Comparison of ENCODE assay signal across 1 cellular context in the genomic region with DNA sequence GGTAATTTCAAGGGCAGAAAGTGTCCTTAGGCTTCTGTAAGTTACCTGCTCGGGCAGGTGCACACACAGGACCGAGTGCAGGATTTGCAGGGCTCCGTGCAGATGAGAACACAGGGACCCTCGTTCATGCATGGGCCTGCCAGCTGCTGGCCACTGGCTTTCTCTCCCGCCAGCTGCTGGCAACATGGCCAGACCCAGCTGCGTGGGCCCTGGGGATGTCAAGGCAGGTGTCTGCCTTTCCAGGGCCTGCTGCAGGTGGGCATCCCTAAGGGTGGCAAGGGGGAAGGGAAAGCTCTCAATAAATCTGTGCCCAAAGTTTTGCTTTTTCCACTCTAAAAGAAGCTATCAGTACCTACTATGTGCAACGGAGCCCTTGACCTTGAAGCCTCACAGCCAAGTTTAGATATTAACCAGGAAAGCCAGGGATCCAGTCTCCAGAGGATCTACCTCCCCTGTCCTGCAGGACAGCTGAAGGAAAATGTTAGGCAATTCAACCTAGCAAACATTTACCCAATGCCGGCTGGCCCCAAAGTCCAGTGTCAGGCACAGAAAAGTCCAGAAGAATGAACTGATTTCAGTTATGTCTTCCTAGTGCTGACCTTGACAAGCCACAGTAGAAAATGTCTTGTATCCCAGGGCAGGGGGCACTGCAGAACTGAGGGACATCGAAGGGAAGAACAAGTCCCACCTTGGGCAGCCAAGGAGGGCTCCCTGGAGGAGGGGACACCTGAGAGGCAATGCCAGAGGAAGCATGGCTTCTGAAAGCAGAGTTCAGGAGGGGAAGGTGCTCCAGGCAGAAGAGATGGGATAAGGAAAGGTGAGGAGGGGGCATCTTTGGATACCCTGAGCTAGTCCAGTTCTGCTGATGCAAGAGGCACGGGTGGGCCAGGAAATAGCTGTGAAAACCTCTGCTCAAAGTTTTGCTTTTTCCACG.
TF ChIP-seq lines count a peak whose summit lies in the region.

No MANE protein-coding gene starts in this region.

TF ChIP-seq in HepG2, 621 proteins besides CTCF, POLR2A, EP300 and RAD21 (continued from another document and continues in another):
- TF ChIP-seq KAT8 (CRISPR knock-in tag; IDR thresholded peaks at IDR 0.05) (peak; percentile 50; the same call in 1 of the 2 replicates), HNF4G (IDR thresholded peaks at IDR 0.05; ENCODE audit: borderline replicate concordance, low read depth, low read length) (peak; percentile 86), HNF4G (CRISPR knock-in tag; IDR thresholded peaks at IDR 0.05; ENCODE audit: borderline replicate concordance, low read depth) (peak; percentile 79; the same call in 1 of the 2 replicates), ZNF430 (CRISPR knock-in tag; IDR thresholded peaks at IDR 0.05) (peak; percentile 78; the same call in 1 of the 2 replicates), SMAD3 (CRISPR knock-in tag; IDR thresholded peaks at IDR 0.05) (peak; percentile 72; the same call in 1 of the 2 replicates), FOXJ3 (CRISPR knock-in tag; IDR thresholded peaks at IDR 0.05; ENCODE audit: borderline replicate concordance) (peak; percentile 78; the same call in 1 of the 2 replicates), ZNF570 (CRISPR knock-in tag; IDR thresholded peaks at IDR 0.05; ENCODE audit: borderline replicate concordance) (no peak), THAP11 (CRISPR knock-in tag; IDR thresholded peaks at IDR 0.05) (peak; percentile 47; the same call in 1 of the 2 replicates), GATAD2A (CRISPR knock-in tag; IDR thresholded peaks at IDR 0.05) (peak; percentile 95), HDAC1 (CRISPR knock-in tag; IDR thresholded peaks at IDR 0.05) (peak; percentile 72; the same call in 1 of the 2 replicates), FOXA3 (CRISPR knock-in tag; IDR thresholded peaks at IDR 0.05) (peak; percentile 62), ZNF34 (CRISPR knock-in tag; IDR thresholded peaks at IDR 0.05; ENCODE audit: borderline replicate concordance) (0 out of 2 replicates have a peak, but pooled peaks have one; percentile 39), SOX5 (CRISPR knock-in tag; IDR thresholded peaks at IDR 0.05; ENCODE audit: borderline replicate concordance) (peak; percentile 58; the same call in 1 of the 2 replicates), MYNN (CRISPR knock-in tag; IDR thresholded peaks at IDR 0.05; ENCODE audit: low read depth) (no peak), SMC3 (IDR thresholded peaks at IDR 0.05; ENCODE audit: low read length) (peak; percentile 28; the same call in 1 of the 2 replicates), CBX2 (IDR thresholded peaks at IDR 0.05; ENCODE audit: low read depth, low read length) (no peak), CBX2 (CRISPR knock-in tag; IDR thresholded peaks at IDR 0.05; ENCODE audit: low read depth) (no peak), ZNF3 (CRISPR knock-in tag; IDR thresholded peaks at IDR 0.05) (no peak), POGZ (CRISPR knock-in tag; IDR thresholded peaks at IDR 0.05) (peak; percentile 66), MATR3 (CRISPR knock-in tag; IDR thresholded peaks at IDR 0.05) (no peak), CEBPB (IDR thresholded peaks at IDR 0.05; ENCODE audit: borderline replicate concordance, low read depth, low read length) (peak; percentile 91), KDM5B (CRISPR knock-in tag; IDR thresholded peaks at IDR 0.05; ENCODE audit: borderline replicate concordance) (0 out of 2 replicates have a peak, but pooled peaks have one; percentile 35)
- TF ChIP-seq, protein P1, sequence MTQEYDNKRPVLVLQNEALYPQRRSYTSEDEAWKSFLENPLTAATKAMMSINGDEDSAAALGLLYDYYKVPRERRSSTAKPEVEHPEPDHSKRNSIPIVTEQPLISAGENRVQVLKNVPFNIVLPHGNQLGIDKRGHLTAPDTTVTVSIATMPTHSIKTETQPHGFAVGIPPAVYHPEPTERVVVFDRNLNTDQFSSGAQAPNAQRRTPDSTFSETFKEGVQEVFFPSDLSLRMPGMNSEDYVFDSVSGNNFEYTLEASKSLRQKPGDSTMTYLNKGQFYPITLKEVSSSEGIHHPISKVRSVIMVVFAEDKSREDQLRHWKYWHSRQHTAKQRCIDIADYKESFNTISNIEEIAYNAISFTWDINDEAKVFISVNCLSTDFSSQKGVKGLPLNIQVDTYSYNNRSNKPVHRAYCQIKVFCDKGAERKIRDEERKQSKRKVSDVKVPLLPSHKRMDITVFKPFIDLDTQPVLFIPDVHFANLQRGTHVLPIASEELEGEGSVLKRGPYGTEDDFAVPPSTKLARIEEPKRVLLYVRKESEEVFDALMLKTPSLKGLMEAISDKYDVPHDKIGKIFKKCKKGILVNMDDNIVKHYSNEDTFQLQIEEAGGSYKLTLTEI (CRISPR knock-in tag; conservative IDR thresholded peaks at IDR 0.05) = no peak
- TF ChIP-seq, protein P2, sequence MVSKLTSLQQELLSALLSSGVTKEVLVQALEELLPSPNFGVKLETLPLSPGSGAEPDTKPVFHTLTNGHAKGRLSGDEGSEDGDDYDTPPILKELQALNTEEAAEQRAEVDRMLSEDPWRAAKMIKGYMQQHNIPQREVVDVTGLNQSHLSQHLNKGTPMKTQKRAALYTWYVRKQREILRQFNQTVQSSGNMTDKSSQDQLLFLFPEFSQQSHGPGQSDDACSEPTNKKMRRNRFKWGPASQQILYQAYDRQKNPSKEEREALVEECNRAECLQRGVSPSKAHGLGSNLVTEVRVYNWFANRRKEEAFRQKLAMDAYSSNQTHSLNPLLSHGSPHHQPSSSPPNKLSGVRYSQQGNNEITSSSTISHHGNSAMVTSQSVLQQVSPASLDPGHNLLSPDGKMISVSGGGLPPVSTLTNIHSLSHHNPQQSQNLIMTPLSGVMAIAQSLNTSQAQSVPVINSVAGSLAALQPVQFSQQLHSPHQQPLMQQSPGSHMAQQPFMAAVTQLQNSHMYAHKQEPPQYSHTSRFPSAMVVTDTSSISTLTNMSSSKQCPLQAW (CRISPR knock-in tag; IDR thresholded peaks at IDR 0.05) = peak; percentile 88
- TF ChIP-seq, protein P3, sequence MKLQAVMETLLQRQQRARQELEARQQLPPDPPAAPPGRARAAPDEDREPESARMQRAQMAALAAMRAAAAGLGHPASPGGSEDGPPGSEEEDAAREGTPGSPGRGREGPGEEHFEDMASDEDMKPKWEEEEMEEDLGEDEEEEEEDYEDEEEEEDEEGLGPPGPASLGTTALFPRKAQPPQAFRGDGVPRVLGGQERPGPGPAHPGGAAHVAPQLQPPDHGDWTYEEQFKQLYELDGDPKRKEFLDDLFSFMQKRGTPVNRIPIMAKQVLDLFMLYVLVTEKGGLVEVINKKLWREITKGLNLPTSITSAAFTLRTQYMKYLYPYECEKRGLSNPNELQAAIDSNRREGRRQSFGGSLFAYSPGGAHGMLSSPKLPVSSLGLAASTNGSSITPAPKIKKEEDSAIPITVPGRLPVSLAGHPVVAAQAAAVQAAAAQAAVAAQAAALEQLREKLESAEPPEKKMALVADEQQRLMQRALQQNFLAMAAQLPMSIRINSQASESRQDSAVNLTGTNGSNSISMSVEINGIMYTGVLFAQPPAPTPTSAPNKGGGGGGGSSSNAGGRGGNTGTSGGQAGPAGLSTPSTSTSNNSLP (IDR thresholded peaks at IDR 0.05; ENCODE audit: low read depth, low read length) = peak; percentile 40; the same call in 1 of the 2 replicates
- TF ChIP-seq, protein P4, sequence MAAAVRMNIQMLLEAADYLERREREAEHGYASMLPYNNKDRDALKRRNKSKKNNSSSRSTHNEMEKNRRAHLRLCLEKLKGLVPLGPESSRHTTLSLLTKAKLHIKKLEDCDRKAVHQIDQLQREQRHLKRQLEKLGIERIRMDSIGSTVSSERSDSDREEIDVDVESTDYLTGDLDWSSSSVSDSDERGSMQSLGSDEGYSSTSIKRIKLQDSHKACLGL (CRISPR knock-in tag; IDR thresholded peaks at IDR 0.05) = no peak
- TF ChIP-seq, protein P5, sequence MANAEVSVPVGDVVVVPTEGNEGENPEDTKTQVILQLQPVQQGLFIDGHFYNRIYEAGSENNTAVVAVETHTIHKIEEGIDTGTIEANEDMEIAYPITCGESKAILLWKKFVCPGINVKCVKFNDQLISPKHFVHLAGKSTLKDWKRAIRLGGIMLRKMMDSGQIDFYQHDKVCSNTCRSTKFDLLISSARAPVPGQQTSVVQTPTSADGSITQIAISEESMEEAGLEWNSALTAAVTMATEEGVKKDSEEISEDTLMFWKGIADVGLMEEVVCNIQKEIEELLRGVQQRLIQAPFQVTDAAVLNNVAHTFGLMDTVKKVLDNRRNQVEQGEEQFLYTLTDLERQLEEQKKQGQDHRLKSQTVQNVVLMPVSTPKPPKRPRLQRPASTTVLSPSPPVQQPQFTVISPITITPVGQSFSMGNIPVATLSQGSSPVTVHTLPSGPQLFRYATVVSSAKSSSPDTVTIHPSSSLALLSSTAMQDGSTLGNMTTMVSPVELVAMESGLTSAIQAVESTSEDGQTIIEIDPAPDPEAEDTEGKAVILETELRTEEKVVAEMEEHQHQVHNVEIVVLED (CRISPR knock-in tag; IDR thresholded peaks at IDR 0.05; ENCODE audit: borderline replicate concordance) = peak; percentile 46; the same call in 1 of the 2 replicates
- TF ChIP-seq, protein P6, sequence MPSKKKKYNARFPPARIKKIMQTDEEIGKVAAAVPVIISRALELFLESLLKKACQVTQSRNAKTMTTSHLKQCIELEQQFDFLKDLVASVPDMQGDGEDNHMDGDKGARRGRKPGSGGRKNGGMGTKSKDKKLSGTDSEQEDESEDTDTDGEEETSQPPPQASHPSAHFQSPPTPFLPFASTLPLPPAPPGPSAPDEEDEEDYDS (CRISPR knock-in tag; IDR thresholded peaks at IDR 0.05) = 0 out of 2 replicates have a peak, but pooled peaks have one; percentile 17
- TF ChIP-seq, protein P7, sequence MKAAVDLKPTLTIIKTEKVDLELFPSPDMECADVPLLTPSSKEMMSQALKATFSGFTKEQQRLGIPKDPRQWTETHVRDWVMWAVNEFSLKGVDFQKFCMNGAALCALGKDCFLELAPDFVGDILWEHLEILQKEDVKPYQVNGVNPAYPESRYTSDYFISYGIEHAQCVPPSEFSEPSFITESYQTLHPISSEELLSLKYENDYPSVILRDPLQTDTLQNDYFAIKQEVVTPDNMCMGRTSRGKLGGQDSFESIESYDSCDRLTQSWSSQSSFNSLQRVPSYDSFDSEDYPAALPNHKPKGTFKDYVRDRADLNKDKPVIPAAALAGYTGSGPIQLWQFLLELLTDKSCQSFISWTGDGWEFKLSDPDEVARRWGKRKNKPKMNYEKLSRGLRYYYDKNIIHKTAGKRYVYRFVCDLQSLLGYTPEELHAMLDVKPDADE (CRISPR knock-in tag; IDR thresholded peaks at IDR 0.05) = no peak
- TF ChIP-seq, protein P8, sequence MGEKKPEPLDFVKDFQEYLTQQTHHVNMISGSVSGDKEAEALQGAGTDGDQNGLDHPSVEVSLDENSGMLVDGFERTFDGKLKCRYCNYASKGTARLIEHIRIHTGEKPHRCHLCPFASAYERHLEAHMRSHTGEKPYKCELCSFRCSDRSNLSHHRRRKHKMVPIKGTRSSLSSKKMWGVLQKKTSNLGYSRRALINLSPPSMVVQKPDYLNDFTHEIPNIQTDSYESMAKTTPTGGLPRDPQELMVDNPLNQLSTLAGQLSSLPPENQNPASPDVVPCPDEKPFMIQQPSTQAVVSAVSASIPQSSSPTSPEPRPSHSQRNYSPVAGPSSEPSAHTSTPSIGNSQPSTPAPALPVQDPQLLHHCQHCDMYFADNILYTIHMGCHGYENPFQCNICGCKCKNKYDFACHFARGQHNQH (CRISPR knock-in tag; IDR thresholded peaks at IDR 0.05) = peak; percentile 80
- TF ChIP-seq, protein P9, sequence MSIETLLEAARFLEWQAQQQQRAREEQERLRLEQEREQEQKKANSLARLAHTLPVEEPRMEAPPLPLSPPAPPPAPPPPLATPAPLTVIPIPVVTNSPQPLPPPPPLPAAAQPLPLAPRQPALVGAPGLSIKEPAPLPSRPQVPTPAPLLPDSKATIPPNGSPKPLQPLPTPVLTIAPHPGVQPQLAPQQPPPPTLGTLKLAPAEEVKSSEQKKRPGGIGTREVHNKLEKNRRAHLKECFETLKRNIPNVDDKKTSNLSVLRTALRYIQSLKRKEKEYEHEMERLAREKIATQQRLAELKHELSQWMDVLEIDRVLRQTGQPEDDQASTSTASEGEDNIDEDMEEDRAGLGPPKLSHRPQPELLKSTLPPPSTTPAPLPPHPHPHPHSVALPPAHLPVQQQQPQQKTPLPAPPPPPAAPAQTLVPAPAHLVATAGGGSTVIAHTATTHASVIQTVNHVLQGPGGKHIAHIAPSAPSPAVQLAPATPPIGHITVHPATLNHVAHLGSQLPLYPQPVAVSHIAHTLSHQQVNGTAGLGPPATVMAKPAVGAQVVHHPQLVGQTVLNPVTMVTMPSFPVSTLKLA (IDR thresholded peaks at IDR 0.05) = no peak
- TF ChIP-seq, protein P10, sequence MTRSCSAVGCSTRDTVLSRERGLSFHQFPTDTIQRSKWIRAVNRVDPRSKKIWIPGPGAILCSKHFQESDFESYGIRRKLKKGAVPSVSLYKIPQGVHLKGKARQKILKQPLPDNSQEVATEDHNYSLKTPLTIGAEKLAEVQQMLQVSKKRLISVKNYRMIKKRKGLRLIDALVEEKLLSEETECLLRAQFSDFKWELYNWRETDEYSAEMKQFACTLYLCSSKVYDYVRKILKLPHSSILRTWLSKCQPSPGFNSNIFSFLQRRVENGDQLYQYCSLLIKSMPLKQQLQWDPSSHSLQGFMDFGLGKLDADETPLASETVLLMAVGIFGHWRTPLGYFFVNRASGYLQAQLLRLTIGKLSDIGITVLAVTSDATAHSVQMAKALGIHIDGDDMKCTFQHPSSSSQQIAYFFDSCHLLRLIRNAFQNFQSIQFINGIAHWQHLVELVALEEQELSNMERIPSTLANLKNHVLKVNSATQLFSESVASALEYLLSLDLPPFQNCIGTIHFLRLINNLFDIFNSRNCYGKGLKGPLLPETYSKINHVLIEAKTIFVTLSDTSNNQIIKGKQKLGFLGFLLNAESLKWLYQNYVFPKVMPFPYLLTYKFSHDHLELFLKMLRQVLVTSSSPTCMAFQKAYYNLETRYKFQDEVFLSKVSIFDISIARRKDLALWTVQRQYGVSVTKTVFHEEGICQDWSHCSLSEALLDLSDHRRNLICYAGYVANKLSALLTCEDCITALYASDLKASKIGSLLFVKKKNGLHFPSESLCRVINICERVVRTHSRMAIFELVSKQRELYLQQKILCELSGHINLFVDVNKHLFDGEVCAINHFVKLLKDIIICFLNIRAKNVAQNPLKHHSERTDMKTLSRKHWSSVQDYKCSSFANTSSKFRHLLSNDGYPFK (CRISPR knock-in tag; IDR thresholded peaks at IDR 0.05; ENCODE audit: borderline replicate concordance) = no peak
- TF ChIP-seq, protein P11, sequence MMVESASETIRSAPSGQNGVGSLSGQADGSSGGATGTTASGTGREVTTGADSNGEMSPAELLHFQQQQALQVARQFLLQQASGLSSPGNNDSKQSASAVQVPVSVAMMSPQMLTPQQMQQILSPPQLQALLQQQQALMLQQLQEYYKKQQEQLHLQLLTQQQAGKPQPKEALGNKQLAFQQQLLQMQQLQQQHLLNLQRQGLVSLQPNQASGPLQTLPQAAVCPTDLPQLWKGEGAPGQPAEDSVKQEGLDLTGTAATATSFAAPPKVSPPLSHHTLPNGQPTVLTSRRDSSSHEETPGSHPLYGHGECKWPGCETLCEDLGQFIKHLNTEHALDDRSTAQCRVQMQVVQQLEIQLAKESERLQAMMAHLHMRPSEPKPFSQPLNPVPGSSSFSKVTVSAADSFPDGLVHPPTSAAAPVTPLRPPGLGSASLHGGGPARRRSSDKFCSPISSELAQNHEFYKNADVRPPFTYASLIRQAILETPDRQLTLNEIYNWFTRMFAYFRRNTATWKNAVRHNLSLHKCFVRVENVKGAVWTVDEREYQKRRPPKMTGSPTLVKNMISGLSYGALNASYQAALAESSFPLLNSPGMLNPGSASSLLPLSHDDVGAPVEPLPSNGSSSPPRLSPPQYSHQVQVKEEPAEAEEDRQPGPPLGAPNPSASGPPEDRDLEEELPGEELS (CRISPR knock-in tag; IDR thresholded peaks at IDR 0.05) = peak; percentile 65
